Comparison of ENCODE assay signal across 22 cellular contexts in the genomic region with DNA sequence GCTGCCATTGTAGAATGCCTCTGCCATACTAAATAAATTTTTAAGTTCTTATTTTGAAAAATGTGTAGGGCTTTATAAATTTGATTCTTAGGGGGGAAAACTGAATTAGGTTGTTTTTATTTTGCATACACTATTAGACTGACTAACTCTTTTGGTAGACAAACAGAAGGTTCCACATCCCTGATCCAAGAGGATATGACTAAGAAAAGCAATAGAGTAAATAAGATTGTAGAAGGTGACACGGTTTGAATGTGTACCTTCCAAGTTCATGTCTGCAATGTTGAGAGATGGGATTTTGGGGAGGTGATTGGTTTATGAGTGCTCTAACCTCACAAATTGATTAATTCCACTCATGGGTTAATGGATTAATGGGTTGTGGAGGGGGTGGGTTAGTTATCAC.
"Had no signal": no experiment of that assay in that cellular context is flagged by ENCODE, and none has a peak within 500 bp of the region (broad histone marks: within the 10 kb centered on the region; RNA-seq: fewer than 3 reads in every experiment).

No MANE protein-coding gene starts in this region.

- FAIRE-seq: K562 had no signal

- H3K36me3 Mint-ChIP-seq: IgD-negative memory B cell had no signal

- ATAC-seq: K562, Panc1, Right ventricle myocardium inferior, SK-N-SH treated with all-trans-retinoic acid at 6 μM for 48 hours had no signal

- H3K4me3 ChIP-seq: K562, MG63, SJCRH30 had no signal

- DNase-seq: MG63, NCI-H1092, NCI-H1105 treated with DMSO at 0.1 percent for 48 hours, NCI-H1417 treated with DMSO at 0.1 percent for 48 hours, NCI-H146, NCI-H1694 treated with DMSO at 0.1 percent for 48 hours, NCI-H1930, NCI-H2081, NCI-H2107, NCI-H2227 treated with DMSO at 0.1 percent for 48 hours, NCI-H524, NCI-H526 treated with DMSO at 0.1 percent for 48 hours, NCI-H748 treated with DMSO at 0.1 percent for 48 hours, SHP77 treated with DMSO at 0.1 percent for 48 hours, SJCRH30 had no signal

- H3K9me3 ChIP-seq: MG63, SJCRH30 had no signal

- H3K4me3 Mint-ChIP-seq: IgD-negative memory B cell had no signal

- H3K27ac ChIP-seq: KMS-11, RWPE1, SJCRH30 had no signal

- H3K27me3 ChIP-seq: MG63, SJCRH30 had no signal

- H3K36me3 ChIP-seq: MG63, SJCRH30 had no signal

- H3K9me3 Mint-ChIP-seq: IgD-negative memory B cell had no signal

- H3K27ac Mint-ChIP-seq: IgD-negative memory B cell had no signal

- H3K27me3 Mint-ChIP-seq: IgD-negative memory B cell had no signal
